Comparison of ENCODE assay signal across 31 cellular contexts in genomic region chr19:11123076-11123567, GRCh38.
"Had no signal": no experiment of that assay in that cellular context is flagged by ENCODE, and none has a peak within 500 bp of the region (broad histone marks: within the 10 kb centered on the region; RNA-seq: fewer than 3 reads in every experiment).

No MANE protein-coding gene starts in this region.

- H3K4me1 Mint-ChIP-seq: activated CD4-positive, alpha-beta T cell treated with anti-CD3 and anti-CD28 coated beads for 36 hours; activated naive CD8-positive, alpha-beta T cell treated with anti-CD3 and anti-CD28 coated beads, Interleukin-2, amount 50 U/mL, for 24 hours; brain had no signal

- H3K9me3 Mint-ChIP-seq: activated CD4-positive, alpha-beta T cell treated with anti-CD3 and anti-CD28 coated beads, Interleukin-2, amount 10 ng/mL, durations not matched to agents 7 days and 5 days; activated naive CD4-positive, alpha-beta T cell treated with anti-CD3 and anti-CD28 coated beads, Interleukin-2, amount 10 ng/mL, durations not matched to agents 7 days and 5 days; activated naive CD8-positive, alpha-beta T cell treated with anti-CD3 and anti-CD28 coated beads, Interleukin-2, amount 50 U/mL, for 24 hours; activated T-cell treated with anti-CD3 and anti-CD28 coated beads, Interleukin-2, amount 50 U/mL, for 24 hours; activated T-helper 1 cell treated with anti-CD3 and anti-CD28 coated beads, Interleukin-12 subunit alpha, Interleukin-12 subunit beta, Interleukin-2, Interleukin-4 antibody, amounts not matched to agents 30 ng/mL and 10 ng/mL and 1 ng/mL, durations not matched to agents 14 hours and 24 hours and 36 hours; brain had no signal

- H3K9me3 ChIP-seq: Peyer's patch had no signal

- DNase-seq: activated CD4-positive, alpha-beta T cell treated with anti-CD3 and anti-CD28 coated beads for 36 hours; activated CD4-positive, alpha-beta T cell treated with anti-CD3 and anti-CD28 coated beads, Interleukin-2, amount 10 ng/mL, durations not matched to agents 7 days and 5 days; activated CD4-positive, alpha-beta T cell treated with anti-CD3 and anti-CD28 coated beads, Interleukin-2, amount 50 U/mL, for 48 hours; activated CD8-positive, alpha-beta T cell treated with anti-CD3 and anti-CD28 coated beads, Interleukin-2, amount 10 ng/mL, durations not matched to agents 7 days and 5 days; activated gamma-delta T cell treated with Interleukin-2 at 50 U/mL for 16 hours; activated naive CD4-positive, alpha-beta T cell treated with anti-CD3 and anti-CD28 coated beads, Interleukin-2, amount 10 ng/mL, durations not matched to agents 7 days and 5 days; activated naive CD8-positive, alpha-beta T cell treated with anti-CD3 and anti-CD28 coated beads, Interleukin-2, amount 50 U/mL, for 24 hours; activated T-cell treated with anti-CD3 and anti-CD28 coated beads, Interleukin-2, amount 50 U/mL, for 24 hours; anterior cingulate cortex; central memory CD4-positive, alpha-beta T cell; NCI-H1105; NCI-H1417 treated with DMSO at 0.1 percent for 48 hours; NCI-H1694; NCI-H2029; NCI-H345; NCI-H524 treated with DMSO at 0.1 percent for 48 hours; NCI-H748 treated with DMSO at 0.1 percent for 48 hours; NK-92 treated with Interleukin-12 subunit alpha and Interleukin-12 subunit beta, amount 100 ng/mL, for 24 hours; PC-3; Peyer's patch; RPMI8226; SIG-M5; SW 1271; T-helper 1 cell; T1000 had no signal

- H3K27me3 Mint-ChIP-seq: activated CD4-positive, alpha-beta T cell treated with anti-CD3 and anti-CD28 coated beads for 36 hours; activated CD4-positive, alpha-beta T cell treated with anti-CD3 and anti-CD28 coated beads, Interleukin-2, amount 10 ng/mL, durations not matched to agents 7 days and 5 days; activated naive CD4-positive, alpha-beta T cell treated with anti-CD3 and anti-CD28 coated beads, Interleukin-2, amount 10 ng/mL, durations not matched to agents 7 days and 5 days; activated naive CD8-positive, alpha-beta T cell; activated naive CD8-positive, alpha-beta T cell treated with anti-CD3 and anti-CD28 coated beads, Interleukin-2, amount 50 U/mL, for 24 hours; activated T-cell treated with anti-CD3 and anti-CD28 coated beads, Interleukin-2, amount 50 U/mL, for 24 hours; brain had no signal

- H3K27ac Mint-ChIP-seq: activated CD4-positive, alpha-beta T cell treated with anti-CD3 and anti-CD28 coated beads for 36 hours; activated CD4-positive, alpha-beta T cell treated with anti-CD3 and anti-CD28 coated beads, Interleukin-2, amount 10 ng/mL, durations not matched to agents 7 days and 5 days; activated CD8-positive, alpha-beta T cell treated with anti-CD3 and anti-CD28 coated beads, Interleukin-2, amount 10 ng/mL, durations not matched to agents 7 days and 5 days; activated naive CD8-positive, alpha-beta T cell; activated naive CD8-positive, alpha-beta T cell treated with anti-CD3 and anti-CD28 coated beads, Interleukin-2, amount 50 U/mL, for 24 hours; activated T-helper 1 cell treated with anti-CD3 and anti-CD28 coated beads, Interleukin-12 subunit alpha, Interleukin-12 subunit beta, Interleukin-2, Interleukin-4 antibody, amounts not matched to agents 30 ng/mL and 10 ng/mL and 1 ng/mL, durations not matched to agents 14 hours and 24 hours and 36 hours had no signal

- H3K4me3 Mint-ChIP-seq: activated CD4-positive, alpha-beta T cell treated with anti-CD3 and anti-CD28 coated beads for 36 hours; activated CD4-positive, alpha-beta T cell treated with anti-CD3 and anti-CD28 coated beads, Interleukin-2, amount 10 ng/mL, durations not matched to agents 7 days and 5 days; activated CD8-positive, alpha-beta T cell treated with anti-CD3 and anti-CD28 coated beads, Interleukin-2, amount 10 ng/mL, durations not matched to agents 7 days and 5 days; activated naive CD4-positive, alpha-beta T cell treated with anti-CD3 and anti-CD28 coated beads, Interleukin-2, amount 10 ng/mL, durations not matched to agents 7 days and 5 days; activated naive CD8-positive, alpha-beta T cell; activated naive CD8-positive, alpha-beta T cell treated with anti-CD3 and anti-CD28 coated beads, Interleukin-2, amount 50 U/mL, for 24 hours; activated T-cell treated with anti-CD3 and anti-CD28 coated beads, Interleukin-2, amount 50 U/mL, for 24 hours; activated T-helper 1 cell treated with anti-CD3 and anti-CD28 coated beads, Interleukin-12 subunit alpha, Interleukin-12 subunit beta, Interleukin-2, Interleukin-4 antibody, amounts not matched to agents 30 ng/mL and 10 ng/mL and 1 ng/mL, durations not matched to agents 14 hours and 24 hours and 36 hours; brain had no signal

- H3K27ac ChIP-seq: Peyer's patch had no signal

- ATAC-seq: activated CD4-positive, alpha-beta T cell treated with anti-CD3 and anti-CD28 coated beads for 36 hours; activated CD4-positive, CD25-positive, alpha-beta regulatory T cell treated with anti-CD3 and anti-CD28 coated beads, Interleukin-2, amount 50 U/mL, for 24 hours; activated CD8-positive, alpha-beta T cell treated with anti-CD3 and anti-CD28 coated beads, Interleukin-2, amount 10 ng/mL, durations not matched to agents 7 days and 5 days; activated naive CD8-positive, alpha-beta T cell treated with anti-CD3 and anti-CD28 coated beads, Interleukin-2, amount 50 U/mL, for 24 hours; PC-3; Right ventricle myocardium inferior; SK-N-SH treated with all-trans-retinoic acid at 6 μM for 48 hours had no signal

- H3K27me3 ChIP-seq: Peyer's patch had no signal

- H3K4me1 ChIP-seq: Peyer's patch had no signal

- H3K4me3 ChIP-seq: Peyer's patch had no signal
